ENCODE assay signal across 11 cellular contexts in the genomic region with DNA sequence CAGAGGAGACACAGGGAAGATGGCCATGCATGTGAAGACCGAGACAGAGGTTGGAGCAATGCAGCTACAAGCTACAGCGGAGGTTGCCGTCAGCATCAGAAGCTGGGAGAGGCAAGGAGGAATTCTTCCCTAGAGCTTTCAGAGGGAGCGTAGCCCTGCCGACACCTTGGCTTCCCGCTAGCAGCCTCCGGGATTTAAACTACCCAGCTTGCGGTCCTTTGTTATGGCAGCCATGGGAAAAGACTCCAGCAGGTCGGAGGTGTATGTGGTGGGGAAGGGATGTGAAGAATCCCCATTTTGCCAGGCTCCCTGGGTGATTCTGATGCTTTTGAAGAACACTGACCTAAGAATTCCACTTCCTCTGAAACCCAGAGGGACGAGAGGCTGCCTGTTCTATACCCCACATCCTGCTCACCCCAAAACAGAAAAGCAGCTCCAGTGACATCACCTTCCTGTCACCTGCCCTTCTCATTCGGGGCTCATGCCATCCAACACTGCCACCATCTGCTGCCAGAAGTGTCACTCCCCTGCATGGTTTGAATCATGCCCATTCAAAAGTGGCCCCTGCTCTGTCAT. TPM values are rescaled to one million over a fixed set of nuclear protein-coding genes. Genes with fewer than 3 reads are reported as not detected.
DNase-seq lines count a peak whose midpoint lies in the region; ATAC-seq and TF ChIP-seq lines count a peak whose summit lies in the region.
"Had no signal": no experiment of that assay in that cellular context is flagged by ENCODE, and none has a peak within 500 bp of the region (broad histone marks: within the 10 kb centered on the region; RNA-seq: fewer than 3 reads in every experiment).

No MANE protein-coding gene starts in this region.

- no peak overlapping the region for H3K4me3 ChIP-seq in Jurkat, Clone E6-1 (ENCODE audit: low read length)
- H3K4me3 ChIP-seq in upper lobe of right lung: no peak overlapping the region
- H3K4me3 ChIP-seq: mucosa of descending colon had no signal

- H3K4me1 Mint-ChIP-seq in activated T-helper 2 cell treated with anti-CD3 and anti-CD28 coated beads, Interferon-gamma antibody, Interleukin-2, Interleukin-4, amounts not matched to agents 10 μg/mL and 5 μg/mL and 100 μg/mL, durations not matched to agents 14 hours and 24 hours and 36 hours (ENCODE audit: low read depth): peaks cover 37% of the 10 kb centered on the region

- no peaks in the 10 kb centered on the region for H3K27me3 ChIP-seq in upper lobe of right lung

- H3K36me3 ChIP-seq in upper lobe of right lung: no peaks in the 10 kb centered on the region

- intact Hi-C loops in activated T-helper 2 cell treated with anti-CD3 and anti-CD28 coated beads, Interferon-gamma antibody, Interleukin-2, Interleukin-4, amounts not matched to agents 10 μg/mL and 5 μg/mL and 100 μg/mL, durations not matched to agents 14 hours and 24 hours and 36 hours (cut with micrococcal nuclease): loop anchor here (2.0 kb wide), 1 partner anchor 235 kb away; the partner anchor contains the start of gene PRPF18
- intact Hi-C loops in upper lobe of right lung (cut with DNase I): no loop called here

- ATAC-seq in HG03342 (IDR thresholded peaks at IDR 0.05; ENCODE audit: unreplicated experiment) (no peak), upper lobe of right lung (no peak), HG03097 (IDR thresholded peaks at IDR 0.05; ENCODE audit: low FRiP score, unreplicated experiment) (no peak)
- ATAC-seq: mucosa of descending colon had no signal

- TF ChIP-seq CTCF in GM10266 (IDR thresholded peaks at IDR 0.05; ENCODE audit: control insufficient read depth, insufficient read depth, low read depth, missing control alignments) (no peak), upper lobe of right lung (IDR thresholded peaks at IDR 0.05) (no peak)

- H3K27ac Mint-ChIP-seq in activated T-helper 2 cell treated with anti-CD3 and anti-CD28 coated beads, Interferon-gamma antibody, Interleukin-2, Interleukin-4, amounts not matched to agents 10 μg/mL and 5 μg/mL and 100 μg/mL, durations not matched to agents 14 hours and 24 hours and 36 hours: no peak overlapping the region

- H3K9me3 ChIP-seq in upper lobe of right lung: no peaks in the 10 kb centered on the region
- H3K9me3 ChIP-seq: mucosa of descending colon had no signal

- no peak overlapping the region for H3K27ac ChIP-seq in upper lobe of right lung

- H3K4me1 ChIP-seq in upper lobe of right lung: peaks cover 15% of the 10 kb centered on the region

- DNase-seq in GM10266 (ENCODE audit: extremely low spot score) (peak; percentile 51), islet precursor cell (peak; percentile 55), upper lobe of right lung (no peak), DMS 273 treated with DMSO at 0.1 percent for 48 hours (lab: John Stamatoyannopoulos, UW) (no peak)
- peak; percentile 55 for DNase-seq in Jurkat, Clone E6-1 (ENCODE audit: low read depth, low spot score)
- DNase-seq in activated T-helper 2 cell treated with anti-CD3 and anti-CD28 coated beads, Interferon-gamma antibody, Interleukin-2, Interleukin-4, amounts not matched to agents 10 μg/mL and 5 μg/mL and 100 μg/mL, durations not matched to agents 14 hours and 24 hours and 36 hours (ENCODE audit: low spot score): peak; percentile 27
- DNase-seq: DMS53, mucosa of descending colon, NCI-H2227 treated with DMSO at 0.1 percent for 48 hours had no signal

- H3K27me3 Mint-ChIP-seq in activated T-helper 2 cell treated with anti-CD3 and anti-CD28 coated beads, Interferon-gamma antibody, Interleukin-2, Interleukin-4, amounts not matched to agents 10 μg/mL and 5 μg/mL and 100 μg/mL, durations not matched to agents 14 hours and 24 hours and 36 hours (ENCODE audit: low read depth): peaks cover 5% of the 10 kb centered on the region

- no peaks in the 10 kb centered on the region for H3K9me3 Mint-ChIP-seq in activated T-helper 2 cell treated with anti-CD3 and anti-CD28 coated beads, Interferon-gamma antibody, Interleukin-2, Interleukin-4, amounts not matched to agents 10 μg/mL and 5 μg/mL and 100 μg/mL, durations not matched to agents 14 hours and 24 hours and 36 hours

- no peak overlapping the region for H3K4me3 Mint-ChIP-seq in activated T-helper 2 cell treated with anti-CD3 and anti-CD28 coated beads, Interferon-gamma antibody, Interleukin-2, Interleukin-4, amounts not matched to agents 10 μg/mL and 5 μg/mL and 100 μg/mL, durations not matched to agents 14 hours and 24 hours and 36 hours (ENCODE audit: low read depth)

- no peaks in the 10 kb centered on the region for H3K36me3 Mint-ChIP-seq in activated T-helper 2 cell treated with anti-CD3 and anti-CD28 coated beads, Interferon-gamma antibody, Interleukin-2, Interleukin-4, amounts not matched to agents 10 μg/mL and 5 μg/mL and 100 μg/mL, durations not matched to agents 14 hours and 24 hours and 36 hours (ENCODE audit: low read depth)

RNA-seq across cellular contexts. Expression of gene SEPHS1, which starts 3.3 kb away (rescaled TPM):
- 163 TPM for polyA plus RNA-seq in Jurkat, Clone E6-1 (2012; ENCODE audit: insufficient read depth, insufficient read length)
- total RNA-seq in activated T-helper 2 cell treated with anti-CD3 and anti-CD28 coated beads, Interferon-gamma antibody, Interleukin-2, Interleukin-4, amounts not matched to agents 10 μg/mL and 5 μg/mL and 100 μg/mL, durations not matched to agents 14 hours and 24 hours and 36 hours: 58.8 and 61.9 TPM in 2 replicates
- 38.9 TPM for total RNA-seq in upper lobe of right lung

RNA-seq across cellular contexts. Expression of gene PHYH, which starts 51.6 kb away (rescaled TPM):
- polyA plus RNA-seq in Jurkat, Clone E6-1 (2012; ENCODE audit: insufficient read depth, insufficient read length): 15.1 TPM
- 18.0 and 20.0 TPM in 2 replicates for total RNA-seq in activated T-helper 2 cell treated with anti-CD3 and anti-CD28 coated beads, Interferon-gamma antibody, Interleukin-2, Interleukin-4, amounts not matched to agents 10 μg/mL and 5 μg/mL and 100 μg/mL, durations not matched to agents 14 hours and 24 hours and 36 hours
- total RNA-seq in upper lobe of right lung: 29.6 TPM

Comparison
In these comparisons a context has a peak if more than half of its experiments do, and no peak if none do; other contexts are left out.
1. DNase-seq: peak in GM10266 (single experiment), Jurkat, Clone E6-1 (single experiment), activated T-helper 2 cell treated with anti-CD3 and anti-CD28 coated beads, Interferon-gamma antibody, Interleukin-2, Interleukin-4, amounts not matched to agents 10 μg/mL and 5 μg/mL and 100 μg/mL, durations not matched to agents 14 hours and 24 hours and 36 hours (single experiment) and islet precursor cell (single experiment); none in upper lobe of right lung (single experiment) and DMS 273 treated with DMSO at 0.1 percent for 48 hours (single experiment).